Comparison of ENCODE assay signal across 18 cellular contexts in genomic region chr11:112735470-112735869, GRCh38.
"Had no signal": no experiment of that assay in that cellular context is flagged by ENCODE, and none has a peak within 500 bp of the region (broad histone marks: within the 10 kb centered on the region; RNA-seq: fewer than 3 reads in every experiment).

No MANE protein-coding gene starts in this region.

- H3K36me3 ChIP-seq: WERI-Rb-1 had no signal

- H3K27ac ChIP-seq: WERI-Rb-1 had no signal

- DNase-seq: activated CD4-positive, alpha-beta memory T cell treated with anti-CD3 and anti-CD28 coated beads, Interleukin-2, amount 10 ng/mL, durations not matched to agents 7 days and 5 days; activated CD4-positive, alpha-beta T cell treated with anti-CD3 and anti-CD28 coated beads for 36 hours; activated CD4-positive, alpha-beta T cell treated with anti-CD3 and anti-CD28 coated beads, Interleukin-2, amount 50 U/mL, for 1 hour; activated CD8-positive, alpha-beta memory T cell treated with anti-CD3 and anti-CD28 coated beads, Interleukin-2, amount 50 U/mL, for 4 hours; activated gamma-delta T cell treated with Interleukin-2 at 50 U/mL for 16 hours; activated naive CD4-positive, alpha-beta T cell treated with anti-CD3 and anti-CD28 coated beads, Interleukin-2, amount 10 ng/mL, durations not matched to agents 7 days and 5 days; activated naive CD8-positive, alpha-beta T cell treated with anti-CD3 and anti-CD28 coated beads for 36 hours; activated T-cell treated with anti-CD3 and anti-CD28 coated beads, Interleukin-2, amount 50 U/mL, for 72 hours; Karpas-422; NCI-H1105 treated with DMSO at 0.1 percent for 48 hours; NCI-H1436 treated with DMSO at 0.1 percent for 48 hours; NCI-H187; NCI-H2081 treated with DMSO at 0.1 percent for 48 hours; PC-3; SIG-M5; T-cell; T-helper 2 cell; WERI-Rb-1 had no signal

- ATAC-seq: activated CD4-positive, alpha-beta T cell treated with anti-CD3 and anti-CD28 coated beads for 36 hours; activated T-cell treated with anti-CD3 and anti-CD28 coated beads, Interleukin-2, amount 50 U/mL, for 72 hours; PC-3; T-cell had no signal
